Comparison of ENCODE assay signal across 21 cellular contexts in genomic region chr17:72733619-72734282, GRCh38.
DNase-seq lines count a peak whose midpoint lies in the region; ATAC-seq and TF ChIP-seq lines count a peak whose summit lies in the region.
"Had no signal": no experiment of that assay in that cellular context is flagged by ENCODE, and none has a peak within 500 bp of the region (broad histone marks: within the 10 kb centered on the region; RNA-seq: fewer than 3 reads in every experiment).

No MANE protein-coding gene starts in this region.

- H3K27ac ChIP-seq in colonic mucosa = no peak overlapping the region
- H3K27ac ChIP-seq: HL-60 had no signal

- DNase-seq in HuH-7.5 (ENCODE audit: low spot score) (peak; percentile 36), GM19238 (ENCODE audit: insufficient read length, low spot score) (no peak), colonic mucosa (no peak)
- DNase-seq in activated naive CD8-positive, alpha-beta T cell treated with anti-CD3 and anti-CD28 coated beads for 36 hours = no peak
- DNase-seq: activated CD4-positive, alpha-beta T cell treated with anti-CD3 and anti-CD28 coated beads, Interleukin-2, amount 50 U/mL, for 4 hours; activated naive CD4-positive, alpha-beta T cell treated with anti-CD3 and anti-CD28 coated beads, Interleukin-2, amount 50 U/mL, for 16 hours; AML-193; Calu3; hypothalamus; mesenchymal stem cell; NCI-H1105 treated with DMSO at 0.1 percent for 48 hours; NCI-H2171 treated with DMSO at 0.1 percent for 48 hours; stimulated activated naive CD4-positive, alpha-beta T cell treated with Interleukin-2 at 50 U/mL for 16 hours; transverse colon had no signal

- no peak overlapping the region for H3K27ac Mint-ChIP-seq in stimulated activated memory B cell treated with anti-CD40 and anti-IgM and Interleukin-4, amounts not matched to agents 10 μg/mL and 1 μg/mL and 100 μg/mL, for 72 hours
- H3K27ac Mint-ChIP-seq in activated naive CD8-positive, alpha-beta T cell treated with anti-CD3 and anti-CD28 coated beads for 36 hours = no peak overlapping the region
- H3K27ac Mint-ChIP-seq: GM23338 had no signal

- H3K9me3 ChIP-seq in colonic mucosa = no peaks in the 10 kb centered on the region
- H3K9me3 ChIP-seq: transverse colon had no signal

- no peaks in the 10 kb centered on the region for H3K4me1 ChIP-seq in colonic mucosa

- no peak overlapping the region for H3K4me3 ChIP-seq in colonic mucosa
- H3K4me3 ChIP-seq: GM23338, K562, transverse colon had no signal

- H3K27me3 Mint-ChIP-seq in stimulated activated memory B cell treated with anti-CD40 and anti-IgM and Interleukin-4, amounts not matched to agents 10 μg/mL and 1 μg/mL and 100 μg/mL, for 72 hours = no peaks in the 10 kb centered on the region
- no peaks in the 10 kb centered on the region for H3K27me3 Mint-ChIP-seq in activated naive CD8-positive, alpha-beta T cell treated with anti-CD3 and anti-CD28 coated beads for 36 hours

- no peaks in the 10 kb centered on the region for H3K27me3 ChIP-seq in colonic mucosa
- H3K27me3 ChIP-seq: transverse colon had no signal

- no peak overlapping the region for H3K9ac ChIP-seq in colonic mucosa (ENCODE audit: low read depth in 2 of 2, low read length in 2 of 2)

- no peak for TF ChIP-seq CTCF in colonic mucosa (IDR thresholded peaks at IDR 0.05)

- peak; percentile 70 for ATAC-seq in GM18517 (IDR thresholded peaks at IDR 0.05; ENCODE audit: unreplicated experiment)
- ATAC-seq in HG02642 (IDR thresholded peaks at IDR 0.05; ENCODE audit: poor library complexity, unreplicated experiment) = peak; percentile 71
- peak; percentile 80 for ATAC-seq in stimulated activated memory B cell treated with anti-CD40 and anti-IgM and Interleukin-4, amounts not matched to agents 10 μg/mL and 1 μg/mL and 100 μg/mL, for 72 hours
- no peak for ATAC-seq in HG02588 (IDR thresholded peaks at IDR 0.05; ENCODE audit: unreplicated experiment)
- ATAC-seq: GM23338, K562 had no signal

- H3K9me3 Mint-ChIP-seq in stimulated activated memory B cell treated with anti-CD40 and anti-IgM and Interleukin-4, amounts not matched to agents 10 μg/mL and 1 μg/mL and 100 μg/mL, for 72 hours = no peaks in the 10 kb centered on the region
- H3K9me3 Mint-ChIP-seq in activated naive CD8-positive, alpha-beta T cell treated with anti-CD3 and anti-CD28 coated beads for 36 hours = no peaks in the 10 kb centered on the region
- H3K9me3 Mint-ChIP-seq: GM23338 had no signal

- H3K36me3 Mint-ChIP-seq in stimulated activated memory B cell treated with anti-CD40 and anti-IgM and Interleukin-4, amounts not matched to agents 10 μg/mL and 1 μg/mL and 100 μg/mL, for 72 hours = peaks cover 33% of the 10 kb centered on the region
- no peaks in the 10 kb centered on the region for H3K36me3 Mint-ChIP-seq in activated naive CD8-positive, alpha-beta T cell treated with anti-CD3 and anti-CD28 coated beads for 36 hours

- H3K36me3 ChIP-seq in colonic mucosa = no peaks in the 10 kb centered on the region
- H3K36me3 ChIP-seq: transverse colon had no signal

- intact Hi-C loops in colonic mucosa (cut with DNase I) = loop anchor here (5.0 kb wide), 1 partner anchor 254 kb away; no protein-coding TSS in a partner anchor

- H3K4me1 Mint-ChIP-seq in stimulated activated memory B cell treated with anti-CD40 and anti-IgM and Interleukin-4, amounts not matched to agents 10 μg/mL and 1 μg/mL and 100 μg/mL, for 72 hours = peaks cover 11% of the 10 kb centered on the region
- H3K4me1 Mint-ChIP-seq in activated naive CD8-positive, alpha-beta T cell treated with anti-CD3 and anti-CD28 coated beads for 36 hours = no peaks in the 10 kb centered on the region
- H3K4me1 Mint-ChIP-seq: GM23338 had no signal

- no peak overlapping the region for H3K4me3 Mint-ChIP-seq in stimulated activated memory B cell treated with anti-CD40 and anti-IgM and Interleukin-4, amounts not matched to agents 10 μg/mL and 1 μg/mL and 100 μg/mL, for 72 hours
- H3K4me3 Mint-ChIP-seq in activated naive CD8-positive, alpha-beta T cell treated with anti-CD3 and anti-CD28 coated beads for 36 hours = no peak overlapping the region
- H3K4me3 Mint-ChIP-seq: GM23338 had no signal
